ENCODE assay signal across 1 cellular context in the genomic region with DNA sequence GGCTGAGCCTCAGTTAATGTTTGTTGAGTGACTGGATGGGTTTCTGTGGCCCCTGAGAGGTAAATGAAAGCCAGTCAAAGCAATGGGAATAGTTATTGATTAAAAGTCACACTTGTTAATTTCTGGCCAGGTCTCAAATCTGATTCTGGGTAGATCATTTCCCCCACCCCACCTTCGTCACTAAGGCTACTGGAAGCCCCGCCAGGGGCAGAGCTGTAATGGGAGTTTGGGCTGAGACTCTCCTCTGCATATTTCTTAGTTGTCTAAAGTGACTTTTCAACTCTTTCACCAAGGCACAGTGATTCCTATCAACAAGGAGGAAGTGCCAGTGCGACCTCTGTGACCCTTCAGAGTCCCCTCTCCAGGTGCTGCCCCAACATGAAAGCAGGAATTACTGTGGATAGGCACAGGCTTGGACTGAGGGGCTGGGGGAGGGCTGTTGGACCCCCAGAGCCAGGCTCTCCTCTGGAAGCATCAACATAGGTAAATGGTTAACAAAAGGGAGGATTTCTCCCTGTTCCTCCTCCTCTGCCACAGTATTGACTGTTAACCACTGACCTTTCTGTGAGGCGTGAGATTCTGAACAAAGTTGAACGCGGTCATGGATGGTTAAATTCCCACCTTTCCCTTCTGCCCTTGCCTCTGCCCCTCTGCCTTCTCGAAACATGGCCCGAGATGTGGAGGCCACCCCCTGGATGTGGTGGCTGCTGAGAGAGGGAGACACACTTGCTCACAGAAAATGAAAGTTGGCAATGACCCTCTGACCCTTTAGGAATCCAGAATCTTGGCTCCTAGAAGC.
TF ChIP-seq lines count a peak whose summit lies in the region.

No MANE protein-coding gene starts in this region.

TF ChIP-seq in HepG2, 621 proteins besides CTCF, POLR2A, EP300 and RAD21 (continued from another document and continues in another):
- TF ChIP-seq, protein P1, sequence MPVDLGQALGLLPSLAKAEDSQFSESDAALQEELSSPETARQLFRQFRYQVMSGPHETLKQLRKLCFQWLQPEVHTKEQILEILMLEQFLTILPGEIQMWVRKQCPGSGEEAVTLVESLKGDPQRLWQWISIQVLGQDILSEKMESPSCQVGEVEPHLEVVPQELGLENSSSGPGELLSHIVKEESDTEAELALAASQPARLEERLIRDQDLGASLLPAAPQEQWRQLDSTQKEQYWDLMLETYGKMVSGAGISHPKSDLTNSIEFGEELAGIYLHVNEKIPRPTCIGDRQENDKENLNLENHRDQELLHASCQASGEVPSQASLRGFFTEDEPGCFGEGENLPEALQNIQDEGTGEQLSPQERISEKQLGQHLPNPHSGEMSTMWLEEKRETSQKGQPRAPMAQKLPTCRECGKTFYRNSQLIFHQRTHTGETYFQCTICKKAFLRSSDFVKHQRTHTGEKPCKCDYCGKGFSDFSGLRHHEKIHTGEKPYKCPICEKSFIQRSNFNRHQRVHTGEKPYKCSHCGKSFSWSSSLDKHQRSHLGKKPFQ (CRISPR knock-in tag; IDR thresholded peaks at IDR 0.05; ENCODE audit: insufficient replicate concordance), result no peak
- TF ChIP-seq SRF (IDR thresholded peaks at IDR 0.05; ENCODE audit: low read depth, low read length) (no peak), HDAC2 (CRISPR knock-in tag; IDR thresholded peaks at IDR 0.05) (peak; percentile 1; the same call in 1 of the 2 replicates), ATAD3A (CRISPR knock-in tag; IDR thresholded peaks at IDR 0.05) (no peak), HNRNPH1 (optimal IDR thresholded peaks at IDR 0.05; ENCODE audit: low read depth, low read length) (no peak), HNF4A (CRISPR knock-in tag; IDR thresholded peaks at IDR 0.05) (peak; percentile 45; the same call in 1 of the 2 replicates), ZNF264 (CRISPR knock-in tag; IDR thresholded peaks at IDR 0.05) (no peak), FOSL2 (CRISPR knock-in tag; IDR thresholded peaks at IDR 0.05) (peak; percentile 15; the same call in 1 of the 2 replicates), ZBTB38 (CRISPR knock-in tag; IDR thresholded peaks at IDR 0.05) (no peak), SAP130 (CRISPR knock-in tag; IDR thresholded peaks at IDR 0.05; ENCODE audit: low read depth) (0 out of 2 replicates have a peak, but pooled peaks have one; percentile 17), CCAR2 (optimal IDR thresholded peaks at IDR 0.05; ENCODE audit: low read depth, low read length) (no peak), ZNF670 (CRISPR knock-in tag; IDR thresholded peaks at IDR 0.05; ENCODE audit: borderline replicate concordance) (no peak), REXO4 (CRISPR knock-in tag; IDR thresholded peaks at IDR 0.05; ENCODE audit: borderline replicate concordance) (no peak), BHLHE40 (IDR thresholded peaks at IDR 0.05; ENCODE audit: low read length) (no peak), MIER2 (CRISPR knock-in tag; IDR thresholded peaks at IDR 0.05) (0 out of 2 replicates have a peak, but pooled peaks have one; percentile 20), GATAD2A (CRISPR knock-in tag; IDR thresholded peaks at IDR 0.05) (peak; percentile 11; the same call in 1 of the 2 replicates), TMF1 (CRISPR knock-in tag; IDR thresholded peaks at IDR 0.05; ENCODE audit: low read depth) (no peak), HNRNPL (IDR thresholded peaks at IDR 0.05; ENCODE audit: low read depth, low read length) (no peak), ZNF792 (CRISPR knock-in tag; IDR thresholded peaks at IDR 0.05) (no peak), TBX2 (CRISPR knock-in tag; IDR thresholded peaks at IDR 0.05; ENCODE audit: borderline replicate concordance) (peak; percentile 79), ZNF501 (CRISPR knock-in tag; IDR thresholded peaks at IDR 0.05) (peak; percentile 52; the same call in 1 of the 2 replicates), POLR2G (IDR thresholded peaks at IDR 0.05; ENCODE audit: low read depth, low read length) (no peak), YY1 (IDR thresholded peaks at IDR 0.05; ENCODE audit: insufficient read depth, insufficient replicate concordance, low read depth, low read length) (no peak), ZMYM3 (CRISPR knock-in tag; IDR thresholded peaks at IDR 0.05) (peak; percentile 10; the same call in 1 of the 2 replicates), ZNF709 (CRISPR knock-in tag; IDR thresholded peaks at IDR 0.05) (0 out of 2 replicates have a peak, but pooled peaks have one; percentile 67), ONECUT2 (CRISPR knock-in tag; IDR thresholded peaks at IDR 0.05) (peak; percentile 49; the same call in 1 of the 2 replicates), CBX1 (IDR thresholded peaks at IDR 0.05; ENCODE audit: low read depth) (no peak), PPARG (CRISPR knock-in tag; conservative IDR thresholded peaks at IDR 0.05) (peak; percentile 61; the same call in 1 of the 2 replicates), NR2F1 (CRISPR knock-in tag; IDR thresholded peaks at IDR 0.05) (peak; percentile 18 to 35; a peak in 1 of 4 replicates)
- TF ChIP-seq, protein P2, sequence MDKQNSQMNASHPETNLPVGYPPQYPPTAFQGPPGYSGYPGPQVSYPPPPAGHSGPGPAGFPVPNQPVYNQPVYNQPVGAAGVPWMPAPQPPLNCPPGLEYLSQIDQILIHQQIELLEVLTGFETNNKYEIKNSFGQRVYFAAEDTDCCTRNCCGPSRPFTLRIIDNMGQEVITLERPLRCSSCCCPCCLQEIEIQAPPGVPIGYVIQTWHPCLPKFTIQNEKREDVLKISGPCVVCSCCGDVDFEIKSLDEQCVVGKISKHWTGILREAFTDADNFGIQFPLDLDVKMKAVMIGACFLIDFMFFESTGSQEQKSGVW (CRISPR knock-in tag; IDR thresholded peaks at IDR 0.05; ENCODE audit: borderline replicate concordance), result no peak
- TF ChIP-seq, protein P3, sequence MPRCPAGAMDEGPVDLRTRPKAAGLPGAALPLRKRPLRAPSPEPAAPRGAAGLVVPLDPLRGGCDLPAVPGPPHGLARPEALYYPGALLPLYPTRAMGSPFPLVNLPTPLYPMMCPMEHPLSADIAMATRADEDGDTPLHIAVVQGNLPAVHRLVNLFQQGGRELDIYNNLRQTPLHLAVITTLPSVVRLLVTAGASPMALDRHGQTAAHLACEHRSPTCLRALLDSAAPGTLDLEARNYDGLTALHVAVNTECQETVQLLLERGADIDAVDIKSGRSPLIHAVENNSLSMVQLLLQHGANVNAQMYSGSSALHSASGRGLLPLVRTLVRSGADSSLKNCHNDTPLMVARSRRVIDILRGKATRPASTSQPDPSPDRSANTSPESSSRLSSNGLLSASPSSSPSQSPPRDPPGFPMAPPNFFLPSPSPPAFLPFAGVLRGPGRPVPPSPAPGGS (CRISPR knock-in tag; IDR thresholded peaks at IDR 0.05), result 0 out of 2 replicates have a peak, but pooled peaks have one; percentile 52
- TF ChIP-seq, protein P4, sequence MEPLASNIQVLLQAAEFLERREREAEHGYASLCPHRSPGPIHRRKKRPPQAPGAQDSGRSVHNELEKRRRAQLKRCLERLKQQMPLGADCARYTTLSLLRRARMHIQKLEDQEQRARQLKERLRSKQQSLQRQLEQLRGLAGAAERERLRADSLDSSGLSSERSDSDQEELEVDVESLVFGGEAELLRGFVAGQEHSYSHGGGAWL (CRISPR knock-in tag; IDR thresholded peaks at IDR 0.05), result peak; percentile 9; the same call in 1 of the 2 replicates
- TF ChIP-seq, protein P5, sequence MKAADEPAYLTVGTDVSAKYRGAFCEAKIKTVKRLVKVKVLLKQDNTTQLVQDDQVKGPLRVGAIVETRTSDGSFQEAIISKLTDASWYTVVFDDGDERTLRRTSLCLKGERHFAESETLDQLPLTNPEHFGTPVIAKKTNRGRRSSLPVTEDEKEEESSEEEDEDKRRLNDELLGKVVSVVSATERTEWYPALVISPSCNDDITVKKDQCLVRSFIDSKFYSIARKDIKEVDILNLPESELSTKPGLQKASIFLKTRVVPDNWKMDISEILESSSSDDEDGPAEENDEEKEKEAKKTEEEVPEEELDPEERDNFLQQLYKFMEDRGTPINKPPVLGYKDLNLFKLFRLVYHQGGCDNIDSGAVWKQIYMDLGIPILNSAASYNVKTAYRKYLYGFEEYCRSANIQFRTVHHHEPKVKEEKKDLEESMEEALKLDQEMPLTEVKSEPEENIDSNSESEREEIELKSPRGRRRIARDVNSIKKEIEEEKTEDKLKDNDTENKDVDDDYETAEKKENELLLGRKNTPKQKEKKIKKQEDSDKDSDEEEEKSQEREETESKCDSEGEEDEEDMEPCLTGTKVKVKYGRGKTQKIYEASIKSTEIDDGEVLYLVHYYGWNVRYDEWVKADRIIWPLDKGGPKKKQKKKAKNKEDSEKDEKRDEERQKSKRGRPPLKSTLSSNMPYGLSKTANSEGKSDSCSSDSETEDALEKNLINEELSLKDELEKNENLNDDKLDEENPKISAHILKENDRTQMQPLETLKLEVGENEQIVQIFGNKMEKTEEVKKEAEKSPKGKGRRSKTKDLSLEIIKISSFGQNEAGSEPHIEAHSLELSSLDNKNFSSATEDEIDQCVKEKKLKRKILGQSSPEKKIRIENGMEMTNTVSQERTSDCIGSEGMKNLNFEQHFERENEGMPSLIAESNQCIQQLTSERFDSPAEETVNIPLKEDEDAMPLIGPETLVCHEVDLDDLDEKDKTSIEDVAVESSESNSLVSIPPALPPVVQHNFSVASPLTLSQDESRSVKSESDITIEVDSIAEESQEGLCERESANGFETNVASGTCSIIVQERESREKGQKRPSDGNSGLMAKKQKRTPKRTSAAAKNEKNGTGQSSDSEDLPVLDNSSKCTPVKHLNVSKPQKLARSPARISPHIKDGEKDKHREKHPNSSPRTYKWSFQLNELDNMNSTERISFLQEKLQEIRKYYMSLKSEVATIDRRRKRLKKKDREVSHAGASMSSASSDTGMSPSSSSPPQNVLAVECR (CRISPR knock-in tag; IDR thresholded peaks at IDR 0.05; ENCODE audit: borderline replicate concordance), result peak; percentile 38; the same call in 1 of the 2 replicates
- TF ChIP-seq, protein P6, sequence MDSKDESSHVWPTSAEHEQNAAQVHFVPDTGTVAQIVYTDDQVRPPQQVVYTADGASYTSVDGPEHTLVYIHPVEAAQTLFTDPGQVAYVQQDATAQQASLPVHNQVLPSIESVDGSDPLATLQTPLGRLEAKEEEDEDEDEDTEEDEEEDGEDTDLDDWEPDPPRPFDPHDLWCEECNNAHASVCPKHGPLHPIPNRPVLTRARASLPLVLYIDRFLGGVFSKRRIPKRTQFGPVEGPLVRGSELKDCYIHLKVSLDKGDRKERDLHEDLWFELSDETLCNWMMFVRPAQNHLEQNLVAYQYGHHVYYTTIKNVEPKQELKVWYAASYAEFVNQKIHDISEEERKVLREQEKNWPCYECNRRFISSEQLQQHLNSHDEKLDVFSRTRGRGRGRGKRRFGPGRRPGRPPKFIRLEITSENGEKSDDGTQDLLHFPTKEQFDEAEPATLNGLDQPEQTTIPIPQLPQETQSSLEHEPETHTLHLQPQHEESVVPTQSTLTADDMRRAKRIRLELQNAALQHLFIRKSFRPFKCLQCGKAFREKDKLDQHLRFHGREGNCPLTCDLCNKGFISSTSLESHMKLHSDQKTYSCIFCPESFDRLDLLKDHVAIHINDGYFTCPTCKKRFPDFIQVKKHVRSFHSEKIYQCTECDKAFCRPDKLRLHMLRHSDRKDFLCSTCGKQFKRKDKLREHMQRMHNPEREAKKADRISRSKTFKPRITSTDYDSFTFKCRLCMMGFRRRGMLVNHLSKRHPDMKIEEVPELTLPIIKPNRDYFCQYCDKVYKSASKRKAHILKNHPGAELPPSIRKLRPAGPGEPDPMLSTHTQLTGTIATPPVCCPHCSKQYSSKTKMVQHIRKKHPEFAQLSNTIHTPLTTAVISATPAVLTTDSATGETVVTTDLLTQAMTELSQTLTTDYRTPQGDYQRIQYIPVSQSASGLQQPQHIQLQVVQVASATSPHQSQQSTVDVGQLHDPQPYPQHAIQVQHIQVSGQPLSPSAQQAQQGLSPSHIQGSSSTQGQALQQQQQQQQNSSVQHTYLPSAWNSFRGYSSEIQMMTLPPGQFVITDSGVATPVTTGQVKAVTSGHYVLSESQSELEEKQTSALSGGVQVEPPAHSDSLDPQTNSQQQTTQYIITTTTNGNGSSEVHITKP (CRISPR knock-in tag; IDR thresholded peaks at IDR 0.05; ENCODE audit: low read depth), result no peak
- TF ChIP-seq, protein P7, sequence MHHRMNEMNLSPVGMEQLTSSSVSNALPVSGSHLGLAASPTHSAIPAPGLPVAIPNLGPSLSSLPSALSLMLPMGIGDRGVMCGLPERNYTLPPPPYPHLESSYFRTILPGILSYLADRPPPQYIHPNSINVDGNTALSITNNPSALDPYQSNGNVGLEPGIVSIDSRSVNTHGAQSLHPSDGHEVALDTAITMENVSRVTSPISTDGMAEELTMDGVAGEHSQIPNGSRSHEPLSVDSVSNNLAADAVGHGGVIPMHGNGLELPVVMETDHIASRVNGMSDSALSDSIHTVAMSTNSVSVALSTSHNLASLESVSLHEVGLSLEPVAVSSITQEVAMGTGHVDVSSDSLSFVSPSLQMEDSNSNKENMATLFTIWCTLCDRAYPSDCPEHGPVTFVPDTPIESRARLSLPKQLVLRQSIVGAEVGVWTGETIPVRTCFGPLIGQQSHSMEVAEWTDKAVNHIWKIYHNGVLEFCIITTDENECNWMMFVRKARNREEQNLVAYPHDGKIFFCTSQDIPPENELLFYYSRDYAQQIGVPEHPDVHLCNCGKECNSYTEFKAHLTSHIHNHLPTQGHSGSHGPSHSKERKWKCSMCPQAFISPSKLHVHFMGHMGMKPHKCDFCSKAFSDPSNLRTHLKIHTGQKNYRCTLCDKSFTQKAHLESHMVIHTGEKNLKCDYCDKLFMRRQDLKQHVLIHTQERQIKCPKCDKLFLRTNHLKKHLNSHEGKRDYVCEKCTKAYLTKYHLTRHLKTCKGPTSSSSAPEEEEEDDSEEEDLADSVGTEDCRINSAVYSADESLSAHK (CRISPR knock-in tag; IDR thresholded peaks at IDR 0.05; ENCODE audit: borderline replicate concordance), result no peak
- TF ChIP-seq, protein P8, sequence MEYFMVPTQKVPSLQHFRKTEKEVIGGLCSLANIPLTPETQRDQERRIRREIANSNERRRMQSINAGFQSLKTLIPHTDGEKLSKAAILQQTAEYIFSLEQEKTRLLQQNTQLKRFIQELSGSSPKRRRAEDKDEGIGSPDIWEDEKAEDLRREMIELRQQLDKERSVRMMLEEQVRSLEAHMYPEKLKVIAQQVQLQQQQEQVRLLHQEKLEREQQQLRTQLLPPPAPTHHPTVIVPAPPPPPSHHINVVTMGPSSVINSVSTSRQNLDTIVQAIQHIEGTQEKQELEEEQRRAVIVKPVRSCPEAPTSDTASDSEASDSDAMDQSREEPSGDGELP (IDR thresholded peaks at IDR 0.05; ENCODE audit: borderline replicate concordance, low read depth), result peak; percentile 24; the same call in 1 of the 2 replicates
- TF ChIP-seq, protein P9, sequence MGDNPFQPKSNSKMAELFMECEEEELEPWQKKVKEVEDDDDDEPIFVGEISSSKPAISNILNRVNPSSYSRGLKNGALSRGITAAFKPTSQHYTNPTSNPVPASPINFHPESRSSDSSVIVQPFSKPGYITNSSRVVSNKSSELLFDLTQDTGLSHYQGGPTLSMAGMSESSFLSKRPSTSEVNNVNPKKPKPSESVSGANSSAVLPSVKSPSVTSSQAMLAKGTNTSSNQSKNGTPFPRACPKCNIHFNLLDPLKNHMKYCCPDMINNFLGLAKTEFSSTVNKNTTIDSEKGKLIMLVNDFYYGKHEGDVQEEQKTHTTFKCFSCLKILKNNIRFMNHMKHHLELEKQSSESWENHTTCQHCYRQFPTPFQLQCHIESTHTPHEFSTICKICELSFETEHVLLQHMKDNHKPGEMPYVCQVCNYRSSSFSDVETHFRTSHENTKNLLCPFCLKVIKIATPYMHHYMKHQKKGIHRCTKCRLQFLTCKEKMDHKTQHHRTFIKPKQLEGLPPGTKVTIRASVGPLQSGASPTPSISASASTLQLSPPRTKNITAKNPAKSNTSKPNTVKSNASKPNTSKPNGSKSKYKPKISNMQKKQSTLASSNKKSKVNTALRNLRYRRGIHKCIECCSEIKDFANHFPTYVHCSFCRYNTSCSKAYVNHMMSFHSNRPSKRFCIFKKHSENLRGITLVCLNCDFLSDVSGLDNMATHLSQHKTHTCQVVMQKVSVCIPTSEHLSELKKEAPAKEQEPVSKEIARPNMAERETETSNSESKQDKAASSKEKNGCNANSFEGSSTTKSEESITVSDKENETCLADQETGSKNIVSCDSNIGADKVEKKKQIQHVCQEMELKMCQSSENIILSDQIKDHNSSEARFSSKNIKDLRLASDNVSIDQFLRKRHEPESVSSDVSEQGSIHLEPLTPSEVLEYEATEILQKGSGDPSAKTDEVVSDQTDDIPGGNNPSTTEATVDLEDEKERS (CRISPR knock-in tag; IDR thresholded peaks at IDR 0.05), result 0 out of 2 replicates have a peak, but pooled peaks have one; percentile 37
